8 cellular contexts compared by ENCODE assay signal in the genomic region with DNA sequence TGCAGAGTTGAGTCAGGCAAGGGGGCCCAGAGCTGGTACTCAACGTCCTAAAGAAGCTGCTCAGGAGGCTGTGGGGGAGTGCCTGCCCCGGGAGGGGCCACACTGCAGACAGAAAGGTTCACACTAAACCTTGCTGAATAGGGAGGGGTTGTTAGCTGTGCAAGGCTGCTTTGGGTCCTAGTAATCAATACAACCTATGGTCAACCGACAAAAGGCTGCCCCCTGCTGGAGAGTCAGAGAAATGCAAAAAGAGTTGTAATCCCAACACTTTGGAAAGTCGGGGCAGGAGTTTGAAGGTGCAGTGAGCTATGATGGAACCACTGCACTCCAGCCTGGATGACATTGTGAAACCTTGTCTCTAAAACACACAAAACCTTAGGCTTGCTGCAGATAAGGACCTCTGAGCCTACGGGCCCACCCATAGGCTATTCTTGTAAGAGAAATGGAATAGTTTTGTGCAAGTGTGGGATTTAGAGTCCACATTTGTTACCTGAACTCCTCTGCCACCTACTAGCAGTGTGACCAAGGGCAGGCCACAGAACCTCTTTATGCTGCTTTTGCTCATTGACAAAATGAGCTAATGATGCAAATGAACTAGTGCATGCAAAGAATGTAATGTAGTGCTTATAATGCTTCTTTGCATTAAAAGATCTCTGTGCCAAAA.
DNase-seq lines count a peak whose midpoint lies in the region; ATAC-seq and TF ChIP-seq lines count a peak whose summit lies in the region.

No MANE protein-coding gene starts in this region.

- H2AFZ ChIP-seq in mesenchymal stem cell (ENCODE audit: low read depth, low read length): no peak overlapping the region

- H3K4ac ChIP-seq in mesenchymal stem cell (ENCODE audit: low read depth in 1 of 2, low read length in 2 of 2): no peak overlapping the region

- no peak overlapping the region for H3K27ac ChIP-seq in mesenchymal stem cell (ENCODE audit: low read length, poor library complexity, severe bottlenecking)

- DNase-seq in GM10248 (ENCODE audit: extremely low spot score) (peak; percentile 58), NCI-H460 (ENCODE audit: extremely low read depth, low read depth) (peak; percentile 59), mesenchymal stem cell (peak; percentile 64)
- DNase-seq in activated CD4-positive, alpha-beta T cell treated with anti-CD3 and anti-CD28 coated beads, Interleukin-2, amount 50 U/mL, for 48 hours: peak; percentile 71 to 77
- DNase-seq in effector CD8-positive, alpha-beta T cell (lab: John Stamatoyannopoulos, UW): peak; percentile 42
- peak; percentile 18 to 56 for DNase-seq in stimulated activated CD8-positive, alpha-beta memory T cell treated with anti-CD3 and anti-CD28 coated beads, Interleukin-4, amount 100 ng/mL, for 4 hours (ENCODE audit: low read depth in 2 of 2, low spot score in 1 of 2)

- H3K4me1 ChIP-seq in mesenchymal stem cell (ENCODE audit: control insufficient read depth, insufficient read depth, low read depth, low read length): no peaks in the 10 kb centered on the region

- no peak overlapping the region for H2BK120ac ChIP-seq in mesenchymal stem cell (ENCODE audit: low read depth, low read length)

- no peak overlapping the region for H4K91ac ChIP-seq in mesenchymal stem cell (ENCODE audit: low read length)

- H2AK5ac ChIP-seq in mesenchymal stem cell (ENCODE audit: low read length, severe bottlenecking): no peak overlapping the region

- no peak overlapping the region for H3K23ac ChIP-seq in mesenchymal stem cell (ENCODE audit: low read length in 2 of 2)

- peak; percentile 76 for TF ChIP-seq CTCF in GM10248 (IDR thresholded peaks at IDR 0.05; ENCODE audit: control extremely low read depth, extremely low read depth, low read depth, missing control alignments)

- H3K27me3 ChIP-seq in mesenchymal stem cell (ENCODE audit: control insufficient read depth in 1 of 2, insufficient read depth in 1 of 2, low read length in 2 of 2): no peaks in the 10 kb centered on the region

- peak; percentile 74 for ATAC-seq in HG02678 (IDR thresholded peaks at IDR 0.05; ENCODE audit: unreplicated experiment)
- ATAC-seq in GM21515 (IDR thresholded peaks at IDR 0.05; ENCODE audit: unreplicated experiment): no peak

- CTCF ChIA-PET in GM10248 (lab: Yijun Ruan, JAX): interaction anchor here (0.6 to 5.7 kb wide), 73 partner anchors 10 to 603 kb away, joined by 3 to 65 read pairs (median 4); a partner anchor contains a TSS

- H3K9me3 ChIP-seq in mesenchymal stem cell (ENCODE audit: control insufficient read depth, low read length): no peaks in the 10 kb centered on the region

- H3K79me1 ChIP-seq in mesenchymal stem cell (replicated peaks; ENCODE audit: low read length, poor library complexity, severe bottlenecking): peaks cover 17% of the 10 kb centered on the region

- no peak overlapping the region for H3K4me2 ChIP-seq in mesenchymal stem cell (ENCODE audit: low read length, poor library complexity, severe bottlenecking)

- H3K18ac ChIP-seq in mesenchymal stem cell (ENCODE audit: low read depth in 1 of 2, low read length in 2 of 2): no peak overlapping the region

- peaks cover 47 to 94% of the 10 kb centered on the region in 2 experiments for H3K36me3 ChIP-seq in mesenchymal stem cell (ENCODE audit: control insufficient read depth in 1 of 2, insufficient read depth in 2 of 2, low read depth in 1 of 2, low read length in 2 of 2)

- H3K14ac ChIP-seq in mesenchymal stem cell (ENCODE audit: low read length in 2 of 2): no peak overlapping the region

- H2BK15ac ChIP-seq in mesenchymal stem cell (ENCODE audit: low read depth, poor library complexity, severe bottlenecking): no peak overlapping the region

- H2BK5ac ChIP-seq in mesenchymal stem cell (ENCODE audit: low read depth, low read length, poor library complexity, severe bottlenecking): no peak overlapping the region

- no peak overlapping the region for H2BK12ac ChIP-seq in mesenchymal stem cell (ENCODE audit: low read length in 2 of 2)

- POLR2A ChIA-PET in GM10248 (lab: Yijun Ruan, JAX): interaction anchor here (1.4 kb wide), 1 partner anchor 460 kb away, joined by 4 read pairs; a partner anchor contains a TSS

- no peak overlapping the region for H3K9ac ChIP-seq in mesenchymal stem cell (ENCODE audit: low read length)

- H3K4me3 ChIP-seq in mesenchymal stem cell (ENCODE audit: insufficient read depth in 1 of 2, low read depth in 1 of 2, low read length in 2 of 2): no peak overlapping the region

- 42% methylated on average over 5 of the region's 5 CpGs for WGBS in mesenchymal stem cell

- H4K8ac ChIP-seq in mesenchymal stem cell (ENCODE audit: low read length): no peak overlapping the region
